In the genomic region with DNA sequence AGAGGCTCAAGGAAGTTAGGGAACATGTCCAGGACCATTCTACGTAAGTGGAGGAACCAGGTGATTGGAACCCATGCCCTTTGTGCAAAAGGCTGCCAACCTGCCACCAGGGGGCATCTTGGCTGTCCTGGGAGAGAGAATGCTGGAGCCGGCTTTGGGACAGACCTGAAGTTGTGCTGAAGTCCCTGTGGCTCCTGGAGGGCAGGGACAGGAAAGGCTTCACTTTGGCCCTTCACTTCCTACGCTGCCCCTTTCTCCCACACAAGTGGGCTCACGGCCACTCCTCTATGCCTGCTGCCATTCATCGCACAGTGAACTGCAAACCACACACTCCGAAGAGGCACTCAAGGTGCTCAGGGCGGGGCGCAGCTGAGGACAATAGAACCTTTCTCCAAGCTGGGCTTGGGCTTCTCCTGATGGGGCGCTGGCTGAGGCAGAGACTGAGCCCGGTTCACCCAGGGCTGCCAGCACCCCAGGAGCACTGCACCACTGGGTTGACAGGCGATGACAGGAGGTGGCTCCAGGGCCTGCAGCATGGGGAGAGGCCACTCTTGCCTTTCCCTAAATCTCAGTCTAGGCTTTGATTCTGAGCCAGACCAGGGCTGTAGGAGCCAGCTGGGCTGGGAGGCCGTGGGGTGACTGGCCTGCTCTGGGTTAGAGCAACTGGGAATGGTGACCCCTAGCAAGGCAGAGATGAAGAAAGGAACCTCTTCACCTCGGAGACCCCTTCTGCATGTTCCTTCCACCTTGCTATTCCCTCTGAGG, we compare ENCODE assay signal across 8 cellular contexts. TPM values are rescaled to one million over a fixed set of nuclear protein-coding genes. Genes with fewer than 3 reads are reported as not detected.
DNase-seq lines count a peak whose midpoint lies in the region; ATAC-seq and TF ChIP-seq lines count a peak whose summit lies in the region.

No MANE protein-coding gene starts in this region.

- ATAC-seq in GM18498 (IDR thresholded peaks at IDR 0.05; ENCODE audit: unreplicated experiment), result no peak

- no peaks in the 10 kb centered on the region for H3K4me1 ChIP-seq in osteoblast (ENCODE audit: insufficient read depth, low read length)

- DNase-seq in activated gamma-delta T cell treated with Interleukin-2 at 50 U/mL for 16 hours (peak; percentile 45), activated gamma-delta T cell (lab: John Stamatoyannopoulos, UW) (no peak), T-helper 22 cell (ENCODE audit: low read depth) (peak; percentile 25), dermis blood vessel endothelial cell (peak; percentile 69), osteoblast (ENCODE audit: insufficient read length, low spot score, missing footprints) (peak; percentile 74), amniotic stem cell (lab: John Stamatoyannopoulos, UW) (no peak), RWPE1 (ENCODE audit: low spot score) (no peak)

- H3K27ac ChIP-seq in osteoblast (ENCODE audit: low read depth, low read length) (no peak overlapping the region), RWPE1 (no peak overlapping the region)

- POLR2A ChIA-PET in RWPE1 (lab: Yijun Ruan, JAX; ENCODE audit: low non-redundant PET), result interaction anchor here (1.6 kb wide), 1 partner anchor 11 kb away, joined by 4 read pairs; no protein-coding TSS in a partner anchor

- no peak overlapping the region for H3K4me2 ChIP-seq in osteoblast (ENCODE audit: insufficient read depth, low read length)

- no peaks in the 10 kb centered on the region for H3K9me3 ChIP-seq in osteoblast (ENCODE audit: low read depth, low read length)

- no peaks in the 10 kb centered on the region for H3K79me2 ChIP-seq in osteoblast (ENCODE audit: insufficient read depth, low read length)

- peak; percentile 43 for TF ChIP-seq CTCF in osteoblast (IDR thresholded peaks at IDR 0.05; ENCODE audit: extremely low read depth, low read depth, low read length)
- TF ChIP-seq CTCF in RWPE1 (conservative IDR thresholded peaks at IDR 0.05; ENCODE audit: low read depth), result no peak; the same call in 1 of the 2 replicates

- no peak overlapping the region for H3K4me3 ChIP-seq in osteoblast (ENCODE audit: insufficient read depth, low read length)

- CTCF ChIA-PET in RWPE1 (lab: Yijun Ruan, JAX), result interaction anchor here (0.8 to 1.9 kb wide), 4 partner anchors 9 to 18 kb away, joined by 3 to 8 read pairs (median 4); no protein-coding TSS in a partner anchor

- no peaks in the 10 kb centered on the region for H3K27me3 ChIP-seq in osteoblast (ENCODE audit: insufficient read depth, low read length)

- peaks cover 2% of the 10 kb centered on the region for H4K20me1 ChIP-seq in osteoblast (ENCODE audit: insufficient read depth, low read length)

- no peaks in the 10 kb centered on the region for H3K36me3 ChIP-seq in osteoblast (ENCODE audit: insufficient read depth, low read length)

- no peak overlapping the region for H2AFZ ChIP-seq in osteoblast (ENCODE audit: low read length)

RNA-seq across cellular contexts. Expression of gene SHF, which starts 8.4 kb away (rescaled TPM):
- total RNA-seq in dermis blood vessel endothelial cell (1.8 and 3.7 TPM in 2 replicates), osteoblast (3.3 and 4.1 TPM in 2 replicates)

RNA-seq across cellular contexts. Expression of gene DUOX1, which starts 49.6 kb away (rescaled TPM):
- total RNA-seq in dermis blood vessel endothelial cell (not detected in 2 replicates), osteoblast (under 0.01 and 0.29 TPM in 2 replicates)

RNA-seq across cellular contexts. Expression of gene DUOXA1, which starts 49.7 kb away (rescaled TPM):
- total RNA-seq in dermis blood vessel endothelial cell, result not detected in 2 replicates
- total RNA-seq in osteoblast, result 0.29 and 0.36 TPM in 2 replicates

Comparison
In these comparisons a context has a peak if more than half of its experiments do, and no peak if none do; other contexts are left out.
1. DNase-seq: peak in activated gamma-delta T cell treated with Interleukin-2 at 50 U/mL for 16 hours (single experiment), T-helper 22 cell (single experiment), dermis blood vessel endothelial cell (single experiment) and osteoblast (single experiment); none in activated gamma-delta T cell (single experiment), amniotic stem cell (single experiment) and RWPE1 (single experiment).